ENCODE assay signal across 1 cellular context in the genomic region with DNA sequence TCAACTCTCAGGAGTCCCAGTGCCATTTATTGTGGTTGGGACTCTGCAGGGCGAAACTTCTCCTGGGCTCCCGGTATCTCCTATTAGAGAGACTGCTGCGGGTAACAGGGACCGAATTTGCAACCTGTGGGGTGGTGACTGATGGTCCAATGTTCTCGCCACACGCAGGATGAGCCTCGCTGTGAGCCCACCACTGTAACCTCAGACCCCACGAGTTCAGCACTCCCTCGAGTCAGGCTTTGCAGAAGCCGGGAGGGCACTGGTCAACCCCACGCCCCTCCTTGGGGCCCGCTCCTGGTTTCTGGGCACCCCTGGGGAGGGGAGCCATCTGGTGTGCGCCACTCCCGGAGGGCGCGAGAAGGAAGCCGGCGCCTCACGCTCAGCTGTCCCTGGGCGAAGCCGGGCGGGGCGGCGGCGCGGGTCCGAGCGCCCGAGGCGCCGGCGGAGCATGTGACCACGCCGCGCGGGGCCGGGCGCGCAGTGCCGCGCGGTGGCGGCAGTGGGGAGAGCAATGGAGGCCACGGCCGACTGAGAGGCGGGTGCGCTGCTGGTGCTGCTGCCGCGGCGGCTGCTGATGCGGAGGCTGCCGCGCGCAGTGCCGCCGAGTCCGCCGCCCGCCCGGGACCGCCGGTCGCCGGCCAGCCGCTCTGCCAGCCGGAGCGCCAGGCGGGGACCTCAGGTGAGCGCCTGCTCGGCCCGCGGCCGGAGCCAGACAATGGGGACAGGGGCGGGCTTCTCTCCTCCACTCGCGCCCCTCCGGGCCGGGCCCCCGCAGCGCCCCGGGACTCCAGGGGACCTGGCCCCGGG.
TF ChIP-seq lines count a peak whose summit lies in the region.

No MANE protein-coding gene starts in this region.

TF ChIP-seq in HCT116, 20 proteins besides CTCF, POLR2A, EP300 and RAD21 (continued from another document):
- TF ChIP-seq SP1 (IDR thresholded peaks at IDR 0.05; ENCODE audit: low read depth) (0 out of 2 replicates have a peak, but pooled peaks have one; percentile 9), EZH2phosphoT487 (IDR thresholded peaks at IDR 0.05; ENCODE audit: borderline replicate concordance) (no peak), CBX3 (IDR thresholded peaks at IDR 0.05; ENCODE audit: low read depth) (no peak), FOSL1 (IDR thresholded peaks at IDR 0.05; ENCODE audit: low read depth) (no peak), SIN3A (IDR thresholded peaks at IDR 0.05; ENCODE audit: low read depth) (no peak), CEBPB (IDR thresholded peaks at IDR 0.05; ENCODE audit: low read depth) (no peak), JUND (IDR thresholded peaks at IDR 0.05) (no peak), ZNF274 (IDR thresholded peaks at IDR 0.05; ENCODE audit: low read depth, low read length) (no peak), ELF1 (IDR thresholded peaks at IDR 0.05; ENCODE audit: borderline replicate concordance, low read depth) (no peak), YY1 (IDR thresholded peaks at IDR 0.05; ENCODE audit: extremely low read depth, insufficient replicate concordance, low read depth, low read length) (peak; percentile 80)
